ENCODE assay signal across 8 cellular contexts in the genomic region with DNA sequence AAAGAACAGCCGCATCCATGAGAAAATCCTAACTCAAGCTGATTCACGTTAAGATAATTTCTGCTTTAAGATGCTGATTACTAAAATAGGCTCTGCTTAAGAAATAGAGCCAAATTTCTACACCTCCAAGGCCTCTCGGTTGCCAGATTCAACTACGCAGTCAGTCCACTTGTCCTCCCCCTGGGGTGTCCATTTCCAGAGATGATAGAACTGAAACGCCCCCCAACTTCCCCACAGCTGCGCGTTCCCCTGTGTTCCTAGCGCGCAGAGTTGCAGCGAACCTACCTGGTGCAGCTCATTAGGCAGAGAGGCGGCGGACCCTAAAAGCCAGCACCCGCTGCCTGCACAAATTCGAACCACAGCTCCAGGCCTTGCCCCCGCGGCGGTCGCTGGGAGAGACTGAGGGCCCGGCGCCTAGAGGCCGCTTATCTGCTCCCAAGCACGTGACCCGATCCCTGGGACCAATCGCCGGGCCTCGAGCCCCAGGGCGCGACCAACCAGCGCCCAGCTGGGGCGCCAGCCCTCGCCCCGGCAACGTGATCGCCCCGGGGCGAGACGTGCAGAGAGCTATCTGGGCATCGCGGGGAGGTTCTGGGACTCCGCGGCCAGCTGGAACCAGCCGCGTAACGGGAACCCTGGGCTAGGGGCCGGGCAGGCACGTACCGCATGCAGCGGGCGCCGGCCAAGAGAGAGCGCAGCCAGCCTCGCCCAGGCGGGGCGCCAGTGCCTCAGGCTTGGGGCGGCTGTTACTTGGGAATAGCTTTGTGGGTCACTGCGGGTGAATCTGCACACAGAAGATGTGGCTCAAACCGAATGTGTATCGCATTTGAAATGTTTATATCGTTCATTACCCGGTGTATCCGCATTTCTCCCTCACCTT. TPM values are rescaled to one million over a fixed set of nuclear protein-coding genes. Genes with fewer than 3 reads are reported as not detected.
DNase-seq lines count a peak whose midpoint lies in the region; ATAC-seq and TF ChIP-seq lines count a peak whose summit lies in the region.

A gene (minus strand): TSS at position 401 of the 880 bp plus-strand sequence. CDS start 102 bp downstream, at position 299.

- peak; percentile 70 for ATAC-seq in GM18867 (IDR thresholded peaks at IDR 0.05; ENCODE audit: unreplicated experiment)
- ATAC-seq in HG03280 (IDR thresholded peaks at IDR 0.05; ENCODE audit: unreplicated experiment) = peak; percentile 44
- peak; percentile 68 to 72 for ATAC-seq in naive B cell (ENCODE audit: low read depth in 2 of 2)

- peaks cover 5 to 12% (median 6%) of the 10 kb centered on the region in 3 donors for H3K4me1 Mint-ChIP-seq in naive B cell

- H3K9me3 Mint-ChIP-seq in naive B cell = peaks cover 0 to 3% (median 0%) of the 10 kb centered on the region in 7 donors

- no peak within 1 kb of the TSS for H3K27ac Mint-ChIP-seq in naive B cell

- H3K4me3 ChIP-seq in fibroblast of villous mesenchyme (ENCODE audit: low read depth, low read length) = peak within 1 kb of the TSS; percentile 75

- TF ChIP-seq CTCF in fibroblast of villous mesenchyme (IDR thresholded peaks at IDR 0.05; ENCODE audit: insufficient read depth, low read depth, low read length) = peak; percentile 37

- H3K4me3 Mint-ChIP-seq in naive B cell = peak within 1 kb of the TSS; percentile 60 to 86 (median 71)

- DNase-seq in A172 (ENCODE audit: low spot score) (peak; percentile 88), NCI-H774 (lab: John Stamatoyannopoulos, UW) (peak; percentile 81), activated gamma-delta T cell treated with Interleukin-2 at 50 U/mL for 16 hours (peak; percentile 9), fibroblast of villous mesenchyme (ENCODE audit: low read depth) (peak; percentile 96), naive B cell (peak; percentile 12), stromal cell of bone marrow (ENCODE audit: low read depth) (peak; percentile 90)

- peaks cover 0 to 8% of the 10 kb centered on the region in 2 donors for H3K36me3 Mint-ChIP-seq in naive B cell

- H3K27me3 Mint-ChIP-seq in naive B cell = peaks cover 42 to 72% (median 69%) of the 10 kb centered on the region in 3 donors

RNA-seq across cellular contexts. Expression of the gene that starts here (rescaled TPM):
- total RNA-seq in A172 (2014; rRNA removed; shearing (Covaris generic)) = 11.8 and 18.0 TPM in 2 replicates
- total RNA-seq in fibroblast of villous mesenchyme = 57.0 and 109 TPM in 2 replicates
- not detected for polyA plus RNA-seq in naive B cell (ENCODE audit: low read depth in 6 of 6)

Comparison
In these comparisons a context has a peak if more than half of its experiments do, and no peak if none do; other contexts are left out.
1. Peak in every context shown above with its lines: DNase-seq, ATAC-seq and H3K4me3 ChIP-seq.
2. Peak in DNase-seq and ATAC-seq in naive B cell; RNA of the gene not detected or under 1 TPM.
3. DNase-seq: peak in every context shown above with its lines; median percentile 96 in fibroblast of villous mesenchyme; 90 in stromal cell of bone marrow; 88 in A172; 81 in NCI-H774; 12 in naive B cell; 9 in activated gamma-delta T cell treated with Interleukin-2 at 50 U/mL for 16 hours.